ENCODE assay signal across 25 cellular contexts in genomic region chr1:201779351-201779880, GRCh38. TPM values are rescaled to one million over a fixed set of nuclear protein-coding genes. Genes with fewer than 3 reads are reported as not detected.
DNase-seq lines count a peak whose midpoint lies in the region; ATAC-seq, FAIRE-seq and TF ChIP-seq lines count a peak whose summit lies in the region.
"Had no signal": no experiment of that assay in that cellular context is flagged by ENCODE, and none has a peak within 500 bp of the region (broad histone marks: within the 10 kb centered on the region; RNA-seq: fewer than 3 reads in every experiment).

No MANE protein-coding gene starts in this region.

- no peak overlapping the region for H2AFZ ChIP-seq in ACC112 (ENCODE audit: low read length, unreplicated experiment)
- H2AFZ ChIP-seq in K562 (ENCODE audit: low read depth, low read length): no peak overlapping the region
- H2AFZ ChIP-seq in hepatocyte: no peak overlapping the region

- intact Hi-C loops in K562 (cut with micrococcal nuclease) (no loop called here), posterior vena cava (cut with DNase I) (loop anchor here in 1 of 2 donors (5.0 kb wide), 1 partner anchor 37 kb away; no protein-coding TSS in a partner anchor)

- H3K79me2 ChIP-seq in ACC112 (ENCODE audit: control insufficient read depth, insufficient read depth, low read length, unreplicated experiment) (peaks cover 62% of the 10 kb centered on the region), K562 (ENCODE audit: control insufficient read depth, insufficient read depth, low read length) (no peaks in the 10 kb centered on the region), hepatocyte (peaks cover 12% of the 10 kb centered on the region)

- H3K4me3 ChIP-seq in ACC112 (ENCODE audit: low read depth, low read length): no peak overlapping the region
- no peak overlapping the region for H3K4me3 ChIP-seq in K562
- no peak overlapping the region for H3K4me3 ChIP-seq in hepatocyte
- H3K4me3 ChIP-seq: BLaER1 treated with 17β-estradiol and CSF1 and Interleukin-3, amounts not matched to agents 10 nM and 100 nM; ovary; tibial nerve had no signal

- H3K27me3 ChIP-seq in ACC112 (ENCODE audit: insufficient read depth, low read length) (no peaks in the 10 kb centered on the region), K562 (ENCODE audit: control insufficient read depth in 2 of 2, insufficient read depth in 2 of 2, low read length in 2 of 2) (peaks cover 0 to 4% of the 10 kb centered on the region in 2 experiments; a peak in 1 of 5 replicates), hepatocyte (no peaks in the 10 kb centered on the region)
- H3K27me3 ChIP-seq: BLaER1 treated with 17β-estradiol and CSF1 and Interleukin-3, amounts not matched to agents 10 nM and 100 nM; ovary; tibial nerve had no signal

- DNase-seq in K562 (ENCODE audit: extremely low read depth in 1 of 4, low spot score in 3 of 4) (no peak), hepatocyte (ENCODE audit: low spot score) (no peak), NCI-H1092 (lab: John Stamatoyannopoulos, UW) (no peak), NOMO-1 treated with dmso at 0.1 percent for 144 hours (lab: John Stamatoyannopoulos, UW; ENCODE audit: unreplicated experiment) (no peak), posterior vena cava (ENCODE audit: low spot score) (no peak)
- DNase-seq: activated B cell treated with CpG ODN at 0.5 μM for 24 hours; activated CD8-positive, alpha-beta T cell treated with anti-CD3 and anti-CD28 coated beads for 36 hours; activated naive CD4-positive, alpha-beta T cell treated with anti-CD3 and anti-CD28 coated beads for 36 hours; activated T-cell treated with anti-CD3 and anti-CD28 coated beads, Interleukin-2, amount 50 U/mL, for 24 hours; Calu3; EL; endodermal cell; naive thymus-derived CD4-positive, alpha-beta T cell; NCI-H1417; NCI-H510A; NK-92 treated with Interleukin-12 subunit alpha and Interleukin-12 subunit beta, amount 100 ng/mL, for 24 hours; ovary had no signal

- ATAC-seq in K562 (no peak), GM18867 (IDR thresholded peaks at IDR 0.05; ENCODE audit: unreplicated experiment) (no peak)
- ATAC-seq: activated CD8-positive, alpha-beta T cell treated with anti-CD3 and anti-CD28 coated beads for 36 hours; HCT116; naive thymus-derived CD4-positive, alpha-beta T cell had no signal

- TF ChIP-seq RAD21 in K562 (CRISPR knock-in tag; conservative IDR thresholded peaks at IDR 0.05 in 1 of 2, IDR thresholded peaks at IDR 0.05 in 1 of 2): no peak

- 38% methylated on average over 6 of the region's 6 CpGs for WGBS in K562 (ENCODE audit: insufficient coverage, low coverage, missing lambda C conversion rate)
- 40% methylated on average over 6 of the region's 6 CpGs for WGBS in hepatocyte (ENCODE audit: low lambda C conversion rate, missing lambda C conversion rate)

- BruUV-seq in K562 (replicated peaks; lab: Mats Ljungman, UMichigan): no TSS peak

- H3K9me2 ChIP-seq in hepatocyte (replicated peaks; ENCODE audit: insufficient read depth): no peaks in the 10 kb centered on the region

- no peak overlapping the region for H3K4me2 ChIP-seq in K562 (ENCODE audit: insufficient read depth, low read length)
- H3K4me2 ChIP-seq in hepatocyte: peak overlapping the region; percentile 0
- H3K4me2 ChIP-seq: BLaER1 treated with 17β-estradiol and CSF1 and Interleukin-3, amounts not matched to agents 10 nM and 100 nM had no signal

- H3K4me1 ChIP-seq in ACC112 (ENCODE audit: control insufficient read depth, insufficient read depth, low read length, unreplicated experiment): peaks cover 74% of the 10 kb centered on the region
- H3K4me1 ChIP-seq in K562 (replicated peaks in 1 of 2; ENCODE audit: control insufficient read depth in 2 of 2, insufficient read depth in 2 of 2, low read length in 2 of 2): peaks cover 0 to 8% of the 10 kb centered on the region in 2 experiments; a peak in 1 of 5 replicates
- H3K4me1 ChIP-seq in hepatocyte (ENCODE audit: insufficient read depth): peaks cover 17% of the 10 kb centered on the region
- H3K4me1 ChIP-seq: BLaER1 treated with 17β-estradiol and CSF1 and Interleukin-3, amounts not matched to agents 10 nM and 100 nM had no signal

- in situ Hi-C loops in K562 (cut with MboI): no loop called here

- TF ChIP-seq EP300 in K562 (IDR thresholded peaks at IDR 0.05; ENCODE audit: low read length): no peak

- no peak overlapping the region for H3K9ac ChIP-seq in K562 (ENCODE audit: insufficient read depth in 1 of 2, low read depth in 2 of 2, low read length in 2 of 2)
- H3K9ac ChIP-seq: BLaER1 treated with 17β-estradiol and CSF1 and Interleukin-3, amounts not matched to agents 10 nM and 100 nM had no signal

- FAIRE-seq in K562 (lab: Jason Lieb, UNC): no peak
- FAIRE-seq: colon, RCC 7860 had no signal

- POLR2A ChIA-PET in K562 (lab: Yijun Ruan, JAX): interaction anchor here (0.6 to 1.9 kb wide), 5 partner anchors 8 to 62 kb away, joined by 3 to 9 read pairs (median 4); no protein-coding TSS in a partner anchor

- H4K20me1 ChIP-seq in K562 (replicated peaks; ENCODE audit: control insufficient read depth, insufficient read depth, low read length): no peaks in the 10 kb centered on the region
- H4K20me1 ChIP-seq in hepatocyte (ENCODE audit: insufficient read depth, poor library complexity, severe bottlenecking): no peaks in the 10 kb centered on the region

- H3K9me3 ChIP-seq in K562 (replicated peaks; ENCODE audit: control insufficient read depth, insufficient read depth, low read depth, low read length) (no peaks in the 10 kb centered on the region), hepatocyte (ENCODE audit: low read depth) (no peaks in the 10 kb centered on the region)
- H3K9me3 ChIP-seq: BLaER1 treated with 17β-estradiol and CSF1 and Interleukin-3, amounts not matched to agents 10 nM and 100 nM; ovary; tibial nerve had no signal

- CTCF ChIA-PET in K562 (lab: Yijun Ruan, JAX; ENCODE audit: low intra/inter-chr PET ratio): interaction anchor here (1.1 kb wide), 1 partner anchor 15 kb away, joined by 4 read pairs; no protein-coding TSS in a partner anchor

- H3K36me3 ChIP-seq in ACC112 (ENCODE audit: insufficient read depth, low read length) (peaks cover 36% of the 10 kb centered on the region), K562 (ENCODE audit: control insufficient read depth, insufficient read depth, low read length) (peaks cover 19% of the 10 kb centered on the region; the same call in 1 of the 3 replicates), hepatocyte (replicated peaks; ENCODE audit: insufficient read depth, low read depth) (no peaks in the 10 kb centered on the region)
- H3K36me3 ChIP-seq: ovary had no signal

- H3K27ac ChIP-seq in ACC112 (ENCODE audit: low read depth, low read length): peak overlapping the region; percentile 67
- no peak overlapping the region for H3K27ac ChIP-seq in K562 (ENCODE audit: extremely low read depth, low read depth, low read length)
- H3K27ac ChIP-seq in hepatocyte: peak overlapping the region; percentile 10
- H3K27ac ChIP-seq in temporal lobe (ENCODE audit: low read depth, low read length): peak overlapping the region; percentile 59
- H3K27ac ChIP-seq: BLaER1 treated with 17β-estradiol and CSF1 and Interleukin-3, amounts not matched to agents 10 nM and 100 nM; ovary had no signal

- H3K9me1 ChIP-seq in K562 (ENCODE audit: control insufficient read depth, insufficient read depth, low read length): no peaks in the 10 kb centered on the region

- TF ChIP-seq CTCF in K562 (IDR thresholded peaks at IDR 0.05 in 2 of 3, conservative IDR thresholded peaks at IDR 0.05 in 1 of 3; ENCODE audit: insufficient read depth in 2 of 3, low read depth in 1 of 3, low read length in 3 of 3): no peak
- TF ChIP-seq CTCF in hepatocyte (IDR thresholded peaks at IDR 0.05; ENCODE audit: poor library complexity): no peak

- no peak for TF ChIP-seq POLR2A in K562 (conservative IDR thresholded peaks at IDR 0.05)

TF ChIP-seq in K562, 482 proteins besides CTCF, POLR2A, EP300 and RAD21 (continues in another document):
- no peak for TF ChIP-seq TARDBP (IDR thresholded peaks at IDR 0.05)
- TF ChIP-seq ZBTB17 (CRISPR knock-in tag; IDR thresholded peaks at IDR 0.05): no peak
- no peak for TF ChIP-seq ZNF76 (CRISPR knock-in tag; IDR thresholded peaks at IDR 0.05; ENCODE audit: borderline replicate concordance)
- TF ChIP-seq TCF3 (CRISPR knock-in tag; IDR thresholded peaks at IDR 0.05): peak; percentile 25
- no peak for TF ChIP-seq SIN3B (IDR thresholded peaks at IDR 0.05; ENCODE audit: low read depth)
- TF ChIP-seq EWSR1 (IDR thresholded peaks at IDR 0.05; ENCODE audit: borderline replicate concordance, low read depth, partially characterized antibody): no peak
- no peak for TF ChIP-seq SAP30 (IDR thresholded peaks at IDR 0.05; ENCODE audit: borderline replicate concordance, insufficient read depth, low read depth, low read length, poor library complexity, severe bottlenecking)
- TF ChIP-seq RNF2 (IDR thresholded peaks at IDR 0.05): no peak
- no peak for TF ChIP-seq NFXL1 (CRISPR knock-in tag; IDR thresholded peaks at IDR 0.05)
- TF ChIP-seq ZNF217 (CRISPR knock-in tag; IDR thresholded peaks at IDR 0.05): no peak
- TF ChIP-seq SRSF3 (IDR thresholded peaks at IDR 0.05; ENCODE audit: insufficient read depth, low read length): no peak
- TF ChIP-seq FOS (IDR thresholded peaks at IDR 0.05; ENCODE audit: extremely low read depth, insufficient read length): no peak
- TF ChIP-seq CBFA2T3 (IDR thresholded peaks at IDR 0.05): peak; percentile 41
- TF ChIP-seq ZNF766 (CRISPR knock-in tag; conservative IDR thresholded peaks at IDR 0.05): no peak

RNA-seq across cellular contexts. Expression of gene IPO9, which starts 49.5 kb away (rescaled TPM):
- 97.9 and 100 TPM in 2 replicates for total RNA-seq in K562 (2011; cell fraction: chromatin; rRNA removed; ENCODE audit: low replicate concordance)
- total RNA-seq in K562 (2011; cell fraction: nucleolus; rRNA removed): 46.0 and 50.0 TPM in 2 replicates
- 63.2 and 72.2 TPM in 2 replicates for total RNA-seq in K562 (2011; cell fraction: nucleoplasm; rRNA removed)
- 37.2 and 38.8 TPM in 2 replicates for total RNA-seq in K562 (2014; rRNA removed)
- 27.9 and 33.2 TPM in 2 replicates for total RNA-seq in K562 (2014; rRNA removed; fragmentation: Illumina TruSeq; extraction: Trizol)
- total RNA-seq in K562 (2015; rRNA removed; fragmentation: Illumina TruSeq; extraction: Trizol): 35.8 and 36.4 TPM in 2 replicates
- 75.0 and 82.2 TPM in 2 replicates for total RNA-seq in K562 (2021)
- polyA plus RNA-seq in K562 (2011; rRNA removed): 61.7 and 78.6 TPM in 2 replicates
- 42.7 and 44.2 TPM in 2 replicates for polyA plus RNA-seq in K562 (2011; cell fraction: cytosol; rRNA removed)
- 109 and 150 TPM in 2 replicates for polyA plus RNA-seq in K562 (2011; cell fraction: nucleus; rRNA removed)
- 41.1 and 44.6 TPM in 2 replicates for polyA plus RNA-seq in K562 (2012)
- polyA plus RNA-seq in K562 (2014; fragmentation: Illumina TruSeq; extraction: Trizol): 47.9 and 59.2 TPM in 2 replicates
- polyA plus RNA-seq in K562 (2014; fragmentation: Nextera tagmentation; extraction: Ambion mirVana): 10 to 100 TPM; 28.1 to 49.6 TPM
- 43.9 and 48.3 TPM in 2 replicates for polyA plus RNA-seq in K562 (2014; rRNA removed)
- 56.5 and 76.0 TPM in 2 replicates for polyA minus RNA-seq in K562 (2011; rRNA and poly(A)+ RNA removed)
- polyA minus RNA-seq in K562 (2011; cell fraction: cytosol; rRNA and poly(A)+ RNA removed): 28.3 and 31.7 TPM in 2 replicates
- polyA minus RNA-seq in K562 (2011; cell fraction: nucleus; rRNA and poly(A)+ RNA removed): 32.9 and 42.8 TPM in 2 replicates
- 25.8 and 29.4 TPM in 2 replicates for total RNA-seq in hepatocyte
- polyA plus RNA-seq in hepatocyte: 41.2 and 45.2 TPM in 2 replicates
- 35.7 TPM for total RNA-seq in temporal lobe
- total RNA-seq in posterior vena cava: 10 to 100 TPM; 31.7 to 37.5 TPM
